Comparison of ENCODE assay signal across 20 cellular contexts in the genomic region with DNA sequence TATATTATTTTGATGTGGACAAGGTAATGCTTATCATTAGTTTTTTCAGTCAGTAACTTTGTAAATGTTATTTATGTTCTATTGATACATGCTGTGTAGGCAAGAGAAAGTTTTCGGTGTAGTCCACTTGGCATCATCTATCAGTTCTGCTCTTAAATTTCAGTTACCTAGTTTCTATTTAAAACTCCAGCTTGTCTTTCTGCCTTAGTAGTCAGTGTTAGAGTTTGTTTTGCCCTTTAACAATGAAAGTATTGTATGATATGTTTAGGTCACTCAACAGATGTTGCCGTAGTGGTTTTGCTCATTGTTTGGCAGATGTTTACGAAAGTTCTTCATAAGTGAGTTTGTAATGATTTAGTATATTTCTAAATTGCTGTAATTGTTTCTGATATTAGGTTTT. TPM values are rescaled to one million over a fixed set of nuclear protein-coding genes. Genes with fewer than 3 reads are reported as not detected.
DNase-seq lines count a peak whose midpoint lies in the region; ATAC-seq and TF ChIP-seq lines count a peak whose summit lies in the region.
"Had no signal": no experiment of that assay in that cellular context is flagged by ENCODE, and none has a peak within 500 bp of the region (broad histone marks: within the 10 kb centered on the region; RNA-seq: fewer than 3 reads in every experiment).

No MANE protein-coding gene starts in this region.

- no peak for ATAC-seq in HG03469 (IDR thresholded peaks at IDR 0.05; ENCODE audit: unreplicated experiment)

- peak; percentile 4 for DNase-seq in SK-MEL-5 (ENCODE audit: low read depth, low spot score)
- peak; percentile 70 for DNase-seq in globus pallidus (ENCODE audit: low spot score)
- peak; percentile 86 for DNase-seq in pons (ENCODE audit: low spot score)
- DNase-seq in HuH-7.5 (ENCODE audit: low spot score), result no peak
- no peak for DNase-seq in NCI-H2196 treated with DMSO at 0.1 percent for 48 hours (lab: John Stamatoyannopoulos, UW; ENCODE audit: unreplicated experiment)
- no peak for DNase-seq in GM19240 (ENCODE audit: insufficient read length, low spot score)
- DNase-seq: AML-193, GM23248, H9, HFFc6, IMR-90, NCI-H1694 treated with DMSO at 0.1 percent for 48 hours, NCI-H2081 treated with DMSO at 0.1 percent for 48 hours, NCI-H2171 treated with DMSO at 0.1 percent for 48 hours, NCI-H446, NCI-H526 had no signal

- TF ChIP-seq CTCF in 22Rv1 (IDR thresholded peaks at IDR 0.05), result no peak

- in situ Hi-C loops in SK-MEL-5 (cut with HindIII; ENCODE audit: low pct_unique_long_range_greater_than_20kb, low sequenced_read_pairs), result no loop called here

- peak overlapping the region; percentile 52 for H3K27ac ChIP-seq in 22Rv1
- H3K27ac ChIP-seq: C4-2B, GM23248, KMS-11 had no signal

RNA-seq across cellular contexts. Expression of a gene that starts 34.9 kb away (rescaled TPM):
- 0.53 and 1.2 TPM in 2 replicates for total RNA-seq in SK-MEL-5 (2014; rRNA removed; shearing (Covaris generic))
- 4.7 and 5.2 TPM in 2 replicates for polyA plus RNA-seq in SK-MEL-5 (2015; cell fraction: cytosol; rRNA removed)
- polyA plus RNA-seq in SK-MEL-5 (2015; cell fraction: nucleus; rRNA removed), result 6.6 and 6.9 TPM in 2 replicates

Comparison
In these comparisons a context has a peak if more than half of its experiments do, and no peak if none do; other contexts are left out.
1. DNase-seq: peak in SK-MEL-5 (single experiment), globus pallidus (single experiment) and pons (single experiment); none in HuH-7.5 (single experiment), NCI-H2196 treated with DMSO at 0.1 percent for 48 hours (single experiment) and GM19240 (single experiment).